ENCODE assay signal across 1 cellular context in genomic region chr4:56791316-56791715, GRCh38.
TF ChIP-seq lines count a peak whose summit lies in the region.

No MANE protein-coding gene starts in this region.

TF ChIP-seq in GM12878, 131 proteins besides CTCF, POLR2A, EP300 and RAD21 (continued from another document):
- no peak for TF ChIP-seq NR2C1 (IDR thresholded peaks at IDR 0.05)
- peak; percentile 87 for TF ChIP-seq NFIC (IDR thresholded peaks at IDR 0.05; ENCODE audit: low read depth, low read length)
- TF ChIP-seq ZNF217 (IDR thresholded peaks at IDR 0.05), result 0 out of 2 replicates have a peak, but pooled peaks have one; percentile 55
- TF ChIP-seq IKZF1 (conservative IDR thresholded peaks at IDR 0.05), result 0 out of 2 replicates have a peak, but pooled peaks have one; percentile 15
- TF ChIP-seq SKIL (IDR thresholded peaks at IDR 0.05; ENCODE audit: low read depth, poor library complexity, severe bottlenecking), result peak; percentile 25
- TF ChIP-seq MEF2A (IDR thresholded peaks at IDR 0.05; ENCODE audit: insufficient read depth, low read depth, low read length), result peak; percentile 77
- peak; percentile 32; the same call in 1 of the 2 replicates for TF ChIP-seq BMI1 (IDR thresholded peaks at IDR 0.05; ENCODE audit: borderline replicate concordance)
- no peak for TF ChIP-seq MAX (IDR thresholded peaks at IDR 0.05; ENCODE audit: low read depth, low read length)
- TF ChIP-seq MTA2 (IDR thresholded peaks at IDR 0.05; ENCODE audit: low read depth), result peak; percentile 92
- TF ChIP-seq ZBED1 (IDR thresholded peaks at IDR 0.05; ENCODE audit: borderline replicate concordance), result no peak
- no peak for TF ChIP-seq POLR2AphosphoS5 (IDR thresholded peaks at IDR 0.05; ENCODE audit: low read length)
- TF ChIP-seq CHD4 (IDR thresholded peaks at IDR 0.05), result no peak
- no peak for TF ChIP-seq E2F8 (IDR thresholded peaks at IDR 0.05; ENCODE audit: low read depth, partially characterized antibody)
- TF ChIP-seq TCF7 (IDR thresholded peaks at IDR 0.05; ENCODE audit: borderline replicate concordance), result peak; percentile 69; the same call in 1 of the 2 replicates
- no peak for TF ChIP-seq SMARCA5 (IDR thresholded peaks at IDR 0.05)
- TF ChIP-seq SPI1 (IDR thresholded peaks at IDR 0.05; ENCODE audit: borderline replicate concordance, insufficient read depth, low read depth, low read length), result peak; percentile 52; the same call in 1 of the 2 replicates
- no peak for TF ChIP-seq RELB (IDR thresholded peaks at IDR 0.05; ENCODE audit: low read depth)
- 0 out of 2 replicates have a peak, but pooled peaks have one; percentile 26 for TF ChIP-seq DPF2 (IDR thresholded peaks at IDR 0.05)
- peak; percentile 73; the same call in 1 of the 2 replicates for TF ChIP-seq FOXM1 (IDR thresholded peaks at IDR 0.05; ENCODE audit: low read depth, low read length)
- TF ChIP-seq PKNOX1 (IDR thresholded peaks at IDR 0.05), result peak; percentile 83
- peak; percentile 84 for TF ChIP-seq ATF2 (IDR thresholded peaks at IDR 0.05; ENCODE audit: low read length)
- TF ChIP-seq NFYA (IDR thresholded peaks at IDR 0.05; ENCODE audit: borderline replicate concordance, low read depth, low read length), result no peak
- peak; percentile 80; the same call in 1 of the 3 replicates for TF ChIP-seq POU2F2 (IDR thresholded peaks at IDR 0.05; ENCODE audit: borderline replicate concordance, low read depth, low read length)
- 0 out of 2 replicates have a peak, but pooled peaks have one; percentile 12 for TF ChIP-seq CREB1 (IDR thresholded peaks at IDR 0.05; ENCODE audit: low read depth)
- peak; percentile 91 for TF ChIP-seq RUNX3 (IDR thresholded peaks at IDR 0.05; ENCODE audit: low read length)
- TF ChIP-seq ATF7 (IDR thresholded peaks at IDR 0.05; ENCODE audit: low read depth), result 0 out of 2 replicates have a peak, but pooled peaks have one; percentile 29
- TF ChIP-seq BCLAF1 (IDR thresholded peaks at IDR 0.05), result no peak
- 0 out of 4 replicates have a peak, but pooled peaks of 1 of the 2 experiments have one; percentile 23 for TF ChIP-seq CEBPB (IDR thresholded peaks at IDR 0.05; ENCODE audit: borderline replicate concordance in 1 of 2, low read depth in 2 of 2, low read length in 2 of 2)
- TF ChIP-seq CREM (IDR thresholded peaks at IDR 0.05; ENCODE audit: low read depth), result peak; percentile 40; the same call in 1 of the 2 replicates
- peak; percentile 75 for TF ChIP-seq MEF2B (IDR thresholded peaks at IDR 0.05; ENCODE audit: partially characterized antibody, poor library complexity, severe bottlenecking)
TF ChIP-seq in GM12878: peak in this region for 23.
